In genomic region chr16:76854234-76854633, GRCh38 we compare ENCODE assay signal across 2 cellular contexts.
TF ChIP-seq lines count a peak whose summit lies in the region.

No MANE protein-coding gene starts in this region.

TF ChIP-seq in HCT116, 20 proteins besides CTCF, POLR2A, EP300 and RAD21 (continued from another document):
- TF ChIP-seq MAX (IDR thresholded peaks at IDR 0.05): no peak
- TF ChIP-seq ZNF274 (IDR thresholded peaks at IDR 0.05; ENCODE audit: low read depth, low read length): no peak
- no peak for TF ChIP-seq CBX3 (IDR thresholded peaks at IDR 0.05; ENCODE audit: low read depth)
- TF ChIP-seq, protein P1, sequence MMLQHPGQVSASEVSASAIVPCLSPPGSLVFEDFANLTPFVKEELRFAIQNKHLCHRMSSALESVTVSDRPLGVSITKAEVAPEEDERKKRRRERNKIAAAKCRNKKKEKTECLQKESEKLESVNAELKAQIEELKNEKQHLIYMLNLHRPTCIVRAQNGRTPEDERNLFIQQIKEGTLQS (IDR thresholded peaks at IDR 0.05): no peak
- TF ChIP-seq SRF (IDR thresholded peaks at IDR 0.05; ENCODE audit: low read depth): no peak

TF ChIP-seq in SK-N-SH treated with all-trans-retinoic acid at 6 μM for 48 hours, 23 proteins besides CTCF, POLR2A, EP300 and RAD21 (continued from another document):
- TF ChIP-seq, protein P2, sequence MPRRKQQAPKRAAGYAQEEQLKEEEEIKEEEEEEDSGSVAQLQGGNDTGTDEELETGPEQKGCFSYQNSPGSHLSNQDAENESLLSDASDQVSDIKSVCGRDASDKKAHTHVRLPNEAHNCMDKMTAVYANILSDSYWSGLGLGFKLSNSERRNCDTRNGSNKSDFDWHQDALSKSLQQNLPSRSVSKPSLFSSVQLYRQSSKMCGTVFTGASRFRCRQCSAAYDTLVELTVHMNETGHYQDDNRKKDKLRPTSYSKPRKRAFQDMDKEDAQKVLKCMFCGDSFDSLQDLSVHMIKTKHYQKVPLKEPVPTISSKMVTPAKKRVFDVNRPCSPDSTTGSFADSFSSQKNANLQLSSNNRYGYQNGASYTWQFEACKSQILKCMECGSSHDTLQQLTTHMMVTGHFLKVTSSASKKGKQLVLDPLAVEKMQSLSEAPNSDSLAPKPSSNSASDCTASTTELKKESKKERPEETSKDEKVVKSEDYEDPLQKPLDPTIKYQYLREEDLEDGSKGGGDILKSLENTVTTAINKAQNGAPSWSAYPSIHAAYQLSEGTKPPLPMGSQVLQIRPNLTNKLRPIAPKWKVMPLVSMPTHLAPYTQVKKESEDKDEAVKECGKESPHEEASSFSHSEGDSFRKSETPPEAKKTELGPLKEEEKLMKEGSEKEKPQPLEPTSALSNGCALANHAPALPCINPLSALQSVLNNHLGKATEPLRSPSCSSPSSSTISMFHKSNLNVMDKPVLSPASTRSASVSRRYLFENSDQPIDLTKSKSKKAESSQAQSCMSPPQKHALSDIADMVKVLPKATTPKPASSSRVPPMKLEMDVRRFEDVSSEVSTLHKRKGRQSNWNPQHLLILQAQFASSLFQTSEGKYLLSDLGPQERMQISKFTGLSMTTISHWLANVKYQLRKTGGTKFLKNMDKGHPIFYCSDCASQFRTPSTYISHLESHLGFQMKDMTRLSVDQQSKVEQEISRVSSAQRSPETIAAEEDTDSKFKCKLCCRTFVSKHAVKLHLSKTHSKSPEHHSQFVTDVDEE (CRISPR knock-in tag; IDR thresholded peaks at IDR 0.05): no peak
TF ChIP-seq in SK-N-SH treated with all-trans-retinoic acid at 6 μM for 48 hours: peak in this region for 0.
